ENCODE assay signal across 35 cellular contexts in the genomic region with DNA sequence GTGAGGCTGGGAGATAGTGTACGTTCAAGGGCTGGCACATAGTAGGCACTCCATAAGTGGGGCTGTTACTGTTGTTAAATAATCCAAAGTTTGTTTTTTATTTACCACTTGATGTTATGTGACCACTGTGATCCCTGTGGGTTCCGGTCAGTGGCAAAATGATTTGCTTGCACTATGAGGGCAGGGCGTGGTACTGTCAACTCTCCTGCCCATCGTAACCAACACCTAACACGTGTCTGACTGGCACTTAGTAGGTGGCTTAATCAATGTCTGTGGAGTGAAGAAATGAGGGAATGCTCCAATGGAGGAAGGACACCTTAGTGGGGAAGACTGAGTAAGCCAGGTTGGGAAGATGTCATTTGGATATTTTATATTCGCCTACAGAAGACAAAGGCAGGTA. TPM values are rescaled to one million over a fixed set of nuclear protein-coding genes. Genes with fewer than 3 reads are reported as not detected.
"Had no signal": no experiment of that assay in that cellular context is flagged by ENCODE, and none has a peak within 500 bp of the region (broad histone marks: within the 10 kb centered on the region; RNA-seq: fewer than 3 reads in every experiment).

No MANE protein-coding gene starts in this region.

- DNase-seq: activated CD4-positive, alpha-beta memory T cell treated with anti-CD3 and anti-CD28 coated beads, Interleukin-2, amount 10 ng/mL, durations not matched to agents 7 days and 5 days; activated CD4-positive, alpha-beta T cell treated with anti-CD3 and anti-CD28 coated beads for 1 hour; activated CD4-positive, alpha-beta T cell treated with anti-CD3 and anti-CD28 coated beads for 48 hours; activated CD4-positive, CD25-positive, alpha-beta regulatory T cell; activated CD8-positive, alpha-beta memory T cell treated with anti-CD3 and anti-CD28 coated beads for 24 hours; activated CD8-positive, alpha-beta memory T cell treated with anti-CD3 and anti-CD28 coated beads, Interleukin-2, amount 10 ng/mL, durations not matched to agents 7 days and 5 days; activated CD8-positive, alpha-beta memory T cell treated with anti-CD3 and anti-CD28 coated beads, Interleukin-2, amount 50 U/mL, for 48 hours; activated effector memory CD4-positive, alpha-beta T cell treated with Interleukin-2 at 50 U/mL for 16 hours; activated naive CD4-positive, alpha-beta T cell treated with anti-CD3 and anti-CD28 coated beads, Interleukin-2, amount 10 ng/mL, durations not matched to agents 7 days and 5 days; activated naive CD8-positive, alpha-beta T cell treated with anti-CD3 and anti-CD28 coated beads, Interleukin-2, amount 50 U/mL, for 24 hours; activated T-cell treated with anti-CD3 and anti-CD28 coated beads, Interleukin-2, amount 50 U/mL, for 48 hours; amniotic stem cell; central memory CD4-positive, alpha-beta T cell; Kasumi-1; KG1; MG63; NCI-H1048; NCI-H1694; NCI-H1930; NCI-H510A; NK-92 treated with Interleukin-12 subunit alpha and Interleukin-12 subunit beta, amount 100 ng/mL, for 24 hours; PC-9; SIG-M5; T-cell; T-helper 2 cell; T-helper 9 cell; WERI-Rb-1 had no signal

- H3K27me3 ChIP-seq: breast epithelium, MG63 had no signal

- H3K9me3 ChIP-seq: breast epithelium, MG63 had no signal

- H3K36me3 ChIP-seq: breast epithelium, MG63 had no signal

- FAIRE-seq: RCC 7860 had no signal

- H3K27ac ChIP-seq: PC-9, RWPE1, WERI-Rb-1 had no signal

- ATAC-seq: activated CD8-positive, alpha-beta memory T cell treated with anti-CD3 and anti-CD28 coated beads, Interleukin-2, amount 10 ng/mL, durations not matched to agents 7 days and 5 days; activated naive CD8-positive, alpha-beta T cell treated with anti-CD3 and anti-CD28 coated beads, Interleukin-2, amount 50 U/mL, for 24 hours; Right ventricle myocardium inferior; SK-N-SH treated with all-trans-retinoic acid at 6 μM for 48 hours; T-cell had no signal

- H3K4me2 ChIP-seq: PC-9 had no signal

- H3K4me3 ChIP-seq: breast epithelium, MG63, PC-9 had no signal

RNA-seq across cellular contexts. Expression of a gene that starts 14.6 kb away (rescaled TPM):
- total RNA-seq: activated CD8-positive, alpha-beta memory T cell treated with anti-CD3 and anti-CD28 coated beads, Interleukin-2, amount 10 ng/mL, durations not matched to agents 7 days and 5 days; T-cell had no signal
- polyA plus RNA-seq: aorta had no signal

RNA-seq across cellular contexts. Expression of a gene that starts 33.5 kb away (rescaled TPM):
- total RNA-seq: activated CD4-positive, alpha-beta memory T cell treated with anti-CD3 and anti-CD28 coated beads, Interleukin-2, amount 10 ng/mL, durations not matched to agents 7 days and 5 days; activated CD8-positive, alpha-beta memory T cell treated with anti-CD3 and anti-CD28 coated beads, Interleukin-2, amount 10 ng/mL, durations not matched to agents 7 days and 5 days; aorta; cerebellum; PC-9; Right ventricle myocardium inferior; SK-MEL-5; T-cell had no signal
- polyA plus RNA-seq: aorta had no signal

RNA-seq across cellular contexts. Expression of a gene that starts 44.4 kb away (rescaled TPM):
- total RNA-seq: activated CD4-positive, alpha-beta memory T cell treated with anti-CD3 and anti-CD28 coated beads, Interleukin-2, amount 10 ng/mL, durations not matched to agents 7 days and 5 days; activated CD8-positive, alpha-beta memory T cell treated with anti-CD3 and anti-CD28 coated beads, Interleukin-2, amount 10 ng/mL, durations not matched to agents 7 days and 5 days; PC-9 had no signal

RNA-seq across cellular contexts. Expression of a gene that starts 56.3 kb away (rescaled TPM):
- total RNA-seq: activated CD4-positive, alpha-beta memory T cell treated with anti-CD3 and anti-CD28 coated beads, Interleukin-2, amount 10 ng/mL, durations not matched to agents 7 days and 5 days; activated CD8-positive, alpha-beta memory T cell treated with anti-CD3 and anti-CD28 coated beads, Interleukin-2, amount 10 ng/mL, durations not matched to agents 7 days and 5 days; aorta; breast epithelium; cerebellum; PC-9; Right ventricle myocardium inferior; SK-MEL-5; T-cell had no signal
- polyA plus RNA-seq: aorta had no signal
